In genomic region chrX:21775128-21775527, GRCh38 we compare ENCODE assay signal across 13 cellular contexts. TPM values are rescaled to one million over a fixed set of nuclear protein-coding genes. Genes with fewer than 3 reads are reported as not detected.
"Had no signal": no experiment of that assay in that cellular context is flagged by ENCODE, and none has a peak within 500 bp of the region (broad histone marks: within the 10 kb centered on the region; RNA-seq: fewer than 3 reads in every experiment).

No MANE protein-coding gene starts in this region.

RNA-seq across cellular contexts. Expression of gene SMPX, which starts 17.2 kb away (rescaled TPM):
- total RNA-seq: naive thymus-derived CD8-positive, alpha-beta T cell; natural killer cell; natural killer cell treated with Interleukin-12 subunit alpha and Interleukin-12 subunit beta and Interleukin-15 and Interleukin-18, amount 100 ng/mL, for 72 hours; omental fat pad; osteoblast; osteocyte; posterior vena cava; progenitor cell of endocrine pancreas; pulmonary artery endothelial cell; renal cortical epithelial cell; sciatic nerve; smooth muscle cell; spleen had no signal
- polyA plus RNA-seq: naive thymus-derived CD8-positive, alpha-beta T cell had no signal
